28 cellular contexts compared by ENCODE assay signal in the genomic region with DNA sequence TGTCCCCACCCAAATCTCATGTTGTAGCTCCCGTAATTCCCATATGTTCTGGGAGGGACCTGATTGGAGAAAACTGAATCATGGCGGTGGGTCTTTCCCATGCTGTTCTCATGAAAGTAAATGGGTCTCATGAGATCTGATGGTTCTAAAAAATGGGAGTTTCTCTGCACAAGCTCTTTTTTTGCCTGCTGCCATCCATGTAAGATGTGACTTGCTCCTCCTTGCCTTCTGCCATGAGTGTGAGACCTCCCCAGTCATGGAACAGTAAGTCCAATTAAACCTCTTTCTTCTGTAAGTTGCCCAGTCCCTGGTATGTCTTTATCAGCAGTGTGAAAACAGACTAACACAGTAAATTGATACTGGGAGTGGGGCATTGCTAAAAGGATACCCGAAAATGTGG.
"Had no signal": no experiment of that assay in that cellular context is flagged by ENCODE, and none has a peak within 500 bp of the region (broad histone marks: within the 10 kb centered on the region; RNA-seq: fewer than 3 reads in every experiment).

No MANE protein-coding gene starts in this region.

- H3K27me3 ChIP-seq: colonic mucosa, dorsolateral prefrontal cortex, esophagus muscularis mucosa, esophagus squamous epithelium, foreskin keratinocyte, gastrocnemius medialis, gastroesophageal sphincter, heart left ventricle, heart right ventricle had no signal

- FAIRE-seq: colon, endometrium, endothelial cell of umbilical vein, frontal cortex had no signal

- H3K4me3 ChIP-seq: colonic mucosa, coronary artery, dorsolateral prefrontal cortex, esophagus muscularis mucosa, esophagus squamous epithelium, gastrocnemius medialis, gastroesophageal sphincter, heart left ventricle, heart right ventricle had no signal

- H3K36me3 ChIP-seq: colonic mucosa, esophagus muscularis mucosa, esophagus squamous epithelium, gastrocnemius medialis, gastroesophageal sphincter, heart left ventricle, heart right ventricle had no signal

- H3K9me3 ChIP-seq: colonic mucosa, esophagus muscularis mucosa, esophagus squamous epithelium, gastrocnemius medialis, gastroesophageal sphincter had no signal

- ATAC-seq: effector memory CD8-positive, alpha-beta T cell; esophagus mucosa; foreskin keratinocyte; gastrocnemius medialis; gastroesophageal sphincter; heart left ventricle; heart right ventricle had no signal

- H3K4me1 ChIP-seq: colonic mucosa, esophagus muscularis mucosa, esophagus squamous epithelium, foreskin keratinocyte, gastrocnemius medialis, heart left ventricle, heart right ventricle had no signal

- H3K27ac ChIP-seq: colonic mucosa, coronary artery, dorsolateral prefrontal cortex, epithelial cell of prostate, esophagus muscularis mucosa, esophagus squamous epithelium, foreskin keratinocyte, gastrocnemius medialis, gastroesophageal sphincter, heart left ventricle, heart right ventricle had no signal

- DNase-seq: colonic mucosa; cortex of kidney; dermis blood vessel endothelial cell; dorsolateral prefrontal cortex; effector CD4-positive, alpha-beta T cell; effector CD8-positive, alpha-beta T cell; effector memory CD4-positive, alpha-beta T cell; effector memory CD8-positive, alpha-beta T cell; endodermal cell; erythroblast; esophagus squamous epithelium; foreskin fibroblast; foreskin keratinocyte; foreskin melanocyte; gastrocnemius medialis; glutamatergic neuron; head of caudate nucleus; heart left ventricle; heart right ventricle had no signal
